Comparison of ENCODE assay signal across 8 cellular contexts in genomic region chr1:55021965-55022546, GRCh38. TPM values are rescaled to one million over a fixed set of nuclear protein-coding genes. Genes with fewer than 3 reads are reported as not detected.
DNase-seq lines count a peak whose midpoint lies in the region; ATAC-seq and TF ChIP-seq lines count a peak whose summit lies in the region.

No MANE protein-coding gene starts in this region.

- no peak overlapping the region for H3K4me3 Mint-ChIP-seq in naive B cell

- ATAC-seq in GM19372 (IDR thresholded peaks at IDR 0.05; ENCODE audit: low read depth, unreplicated experiment), result peak; percentile 88
- peak; percentile 48 to 58 for ATAC-seq in naive B cell (ENCODE audit: low read depth in 2 of 2)

- H3K9ac ChIP-seq in HUES48 (ENCODE audit: low read depth, low read length), result 0 out of 2 replicates have a peak overlapping the region, but pooled peaks have one; percentile 1

- peaks cover 0 to 8% (median 0%) of the 10 kb centered on the region in 3 donors for H3K4me1 Mint-ChIP-seq in naive B cell

- H3K9me3 ChIP-seq in HUES48 (ENCODE audit: control insufficient read depth, insufficient read depth, low read length), result no peaks in the 10 kb centered on the region

- no peaks in the 10 kb centered on the region for H3K36me3 ChIP-seq in HUES48 (ENCODE audit: control insufficient read depth, insufficient read depth, low read length)

- no peak for TF ChIP-seq POLR2A in erythroblast (IDR thresholded peaks at IDR 0.05; ENCODE audit: low read length)

- H3K27me3 ChIP-seq in HUES48 (ENCODE audit: control insufficient read depth, insufficient read depth, low read length), result no peaks in the 10 kb centered on the region

- DNase-seq in Ammon's horn (ENCODE audit: low spot score) (peak; percentile 79), NOMO-1 treated with dmso at 0.1 percent for 144 hours (lab: John Stamatoyannopoulos, UW; ENCODE audit: unreplicated experiment) (peak; percentile 44), erythroblast (lab: John Stamatoyannopoulos, UW) (peak; percentile 68 to 79), naive B cell (peak; percentile 17)
- peak; percentile 90 for DNase-seq in activated CD8-positive, alpha-beta memory T cell treated with anti-CD3 and anti-CD28 coated beads, Interleukin-2, amount 50 U/mL, for 48 hours
- DNase-seq in stimulated activated CD8-positive, alpha-beta memory T cell treated with anti-CD3 and anti-CD28 coated beads, Interleukin-7, amount 100 ng/mL, for 4 hours (ENCODE audit: low read depth in 2 of 2), result peak; percentile 12 to 33

- H3K27ac Mint-ChIP-seq in naive B cell, result no peak overlapping the region

- H3K9me3 Mint-ChIP-seq in naive B cell, result no peaks in the 10 kb centered on the region

- H3K4me3 ChIP-seq in HUES48 (ENCODE audit: low read depth, low read length), result no peak overlapping the region

- H3K4me1 ChIP-seq in HUES48 (ENCODE audit: control insufficient read depth, insufficient read depth, low read length), result peaks cover 4% of the 10 kb centered on the region; the same call in 1 of the 2 replicates

- H3K27ac ChIP-seq in HUES48 (ENCODE audit: low read depth, low read length), result no peak overlapping the region

- no peaks in the 10 kb centered on the region for H3K36me3 Mint-ChIP-seq in naive B cell

- peaks cover 0 to 54% (median 22%) of the 10 kb centered on the region in 3 donors for H3K27me3 Mint-ChIP-seq in naive B cell

RNA-seq across cellular contexts. Expression of gene PCSK9, which starts 17.3 kb away (rescaled TPM):
- not detected for polyA plus RNA-seq in naive B cell (ENCODE audit: low read depth in 6 of 6)

RNA-seq across cellular contexts. Expression of gene BSND, which starts 23.3 kb away (rescaled TPM):
- polyA plus RNA-seq in naive B cell (ENCODE audit: low read depth in 6 of 6), result not detected

RNA-seq across cellular contexts. Expression of gene TMEM61, which starts 41.6 kb away (rescaled TPM):
- polyA plus RNA-seq in naive B cell (ENCODE audit: low read depth in 6 of 6), result not detected

Comparison
In these comparisons a context has a peak if more than half of its experiments do, and no peak if none do; other contexts are left out.
1. DNase-seq: peak in every context shown above with its lines; median percentile 90 in activated CD8-positive, alpha-beta memory T cell treated with anti-CD3 and anti-CD28 coated beads, Interleukin-2, amount 50 U/mL, for 48 hours; 79 in Ammon's horn; 74 in erythroblast; 44 in NOMO-1 treated with dmso at 0.1 percent for 144 hours; 22 in stimulated activated CD8-positive, alpha-beta memory T cell treated with anti-CD3 and anti-CD28 coated beads, Interleukin-7, amount 100 ng/mL, for 4 hours; 17 in naive B cell.